In the genomic region with DNA sequence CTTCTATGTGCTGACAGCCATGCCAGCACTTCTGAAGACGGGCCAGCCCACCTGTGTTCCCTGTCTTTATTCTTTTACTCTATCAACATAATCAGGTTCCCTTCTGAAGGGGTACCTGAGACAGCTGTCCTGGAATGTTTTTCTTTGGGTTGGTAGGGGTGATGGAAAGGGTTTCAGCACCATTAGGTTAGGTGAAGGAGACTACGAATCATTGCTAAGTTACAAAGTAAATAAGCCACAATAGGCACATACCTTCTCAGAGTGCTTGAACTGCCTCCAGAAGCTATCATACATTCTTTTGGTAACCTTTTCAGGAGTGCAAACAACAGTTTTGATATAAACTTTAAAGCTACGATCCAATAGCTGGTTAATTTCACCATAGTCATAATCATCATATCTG, we compare ENCODE assay signal across 10 cellular contexts.
"Had no signal": no experiment of that assay in that cellular context is flagged by ENCODE, and none has a peak within 500 bp of the region (broad histone marks: within the 10 kb centered on the region; RNA-seq: fewer than 3 reads in every experiment).

No MANE protein-coding gene starts in this region.

- H3K27ac ChIP-seq: foreskin keratinocyte, tibial artery had no signal

- H3K27ac Mint-ChIP-seq: activated CD4-positive, alpha-beta memory T cell treated with anti-CD3 and anti-CD28 coated beads for 36 hours; nephron progenitor cell had no signal

- H3K27me3 Mint-ChIP-seq: activated CD4-positive, alpha-beta memory T cell treated with anti-CD3 and anti-CD28 coated beads for 36 hours had no signal

- H3K4me3 ChIP-seq: tibial artery had no signal

- H3K4me3 Mint-ChIP-seq: activated CD4-positive, alpha-beta memory T cell treated with anti-CD3 and anti-CD28 coated beads for 36 hours; nephron progenitor cell had no signal

- H3K27me3 ChIP-seq: foreskin keratinocyte, tibial artery had no signal

- DNase-seq: activated CD4-positive, alpha-beta memory T cell treated with anti-CD3 and anti-CD28 coated beads for 36 hours; activated gamma-delta T cell; activated T-cell treated with anti-CD3 and anti-CD28 coated beads, Interleukin-2, amount 50 U/mL, for 48 hours; aorta; foreskin keratinocyte; kidney; nephron progenitor cell; SW 1271; tibial artery had no signal

- H3K9me3 Mint-ChIP-seq: activated CD4-positive, alpha-beta memory T cell treated with anti-CD3 and anti-CD28 coated beads for 36 hours had no signal

- FAIRE-seq: colon, kidney had no signal

- H3K4me1 ChIP-seq: foreskin keratinocyte, tibial artery had no signal

- H3K4me1 Mint-ChIP-seq: nephron progenitor cell had no signal

- ATAC-seq: foreskin keratinocyte had no signal
